2 cellular contexts compared by ENCODE assay signal in the genomic region with DNA sequence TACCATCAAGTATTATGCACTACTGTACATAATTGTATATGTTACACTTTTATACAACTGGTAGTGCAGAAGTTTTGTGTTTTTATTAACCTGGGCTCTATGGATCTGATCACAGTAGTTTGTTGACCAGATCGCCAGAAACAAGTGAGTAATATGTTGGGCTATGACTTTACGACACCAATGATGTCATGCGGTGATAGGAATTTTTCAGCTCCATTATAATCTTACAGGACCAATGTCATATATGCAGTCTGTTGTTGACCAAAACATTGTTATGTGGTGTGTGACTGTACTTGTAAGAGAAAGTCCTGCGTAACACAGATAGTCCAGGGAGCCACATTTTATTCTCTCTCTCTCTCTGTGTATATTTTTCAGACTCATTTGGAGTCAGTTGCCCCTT.
TF ChIP-seq lines count a peak whose summit lies in the region.

No MANE protein-coding gene starts in this region.

TF ChIP-seq in HepG2, 621 proteins besides CTCF, POLR2A, EP300 and RAD21:
- TF ChIP-seq ZNF496 (CRISPR knock-in tag; IDR thresholded peaks at IDR 0.05; ENCODE audit: insufficient replicate concordance) (no peak), CREB1 (IDR thresholded peaks at IDR 0.05) (peak; percentile 63; the same call in 1 of the 2 replicates), CREB1 (CRISPR knock-in tag; IDR thresholded peaks at IDR 0.05) (no peak), ATF7 (IDR thresholded peaks at IDR 0.05) (peak; percentile 75), ATF7 (CRISPR knock-in tag; IDR thresholded peaks at IDR 0.05) (no peak), CBX1 (IDR thresholded peaks at IDR 0.05; ENCODE audit: low read depth) (no peak)

TF ChIP-seq in K562, 482 proteins besides CTCF, POLR2A, EP300 and RAD21:
- TF ChIP-seq, protein P1, sequence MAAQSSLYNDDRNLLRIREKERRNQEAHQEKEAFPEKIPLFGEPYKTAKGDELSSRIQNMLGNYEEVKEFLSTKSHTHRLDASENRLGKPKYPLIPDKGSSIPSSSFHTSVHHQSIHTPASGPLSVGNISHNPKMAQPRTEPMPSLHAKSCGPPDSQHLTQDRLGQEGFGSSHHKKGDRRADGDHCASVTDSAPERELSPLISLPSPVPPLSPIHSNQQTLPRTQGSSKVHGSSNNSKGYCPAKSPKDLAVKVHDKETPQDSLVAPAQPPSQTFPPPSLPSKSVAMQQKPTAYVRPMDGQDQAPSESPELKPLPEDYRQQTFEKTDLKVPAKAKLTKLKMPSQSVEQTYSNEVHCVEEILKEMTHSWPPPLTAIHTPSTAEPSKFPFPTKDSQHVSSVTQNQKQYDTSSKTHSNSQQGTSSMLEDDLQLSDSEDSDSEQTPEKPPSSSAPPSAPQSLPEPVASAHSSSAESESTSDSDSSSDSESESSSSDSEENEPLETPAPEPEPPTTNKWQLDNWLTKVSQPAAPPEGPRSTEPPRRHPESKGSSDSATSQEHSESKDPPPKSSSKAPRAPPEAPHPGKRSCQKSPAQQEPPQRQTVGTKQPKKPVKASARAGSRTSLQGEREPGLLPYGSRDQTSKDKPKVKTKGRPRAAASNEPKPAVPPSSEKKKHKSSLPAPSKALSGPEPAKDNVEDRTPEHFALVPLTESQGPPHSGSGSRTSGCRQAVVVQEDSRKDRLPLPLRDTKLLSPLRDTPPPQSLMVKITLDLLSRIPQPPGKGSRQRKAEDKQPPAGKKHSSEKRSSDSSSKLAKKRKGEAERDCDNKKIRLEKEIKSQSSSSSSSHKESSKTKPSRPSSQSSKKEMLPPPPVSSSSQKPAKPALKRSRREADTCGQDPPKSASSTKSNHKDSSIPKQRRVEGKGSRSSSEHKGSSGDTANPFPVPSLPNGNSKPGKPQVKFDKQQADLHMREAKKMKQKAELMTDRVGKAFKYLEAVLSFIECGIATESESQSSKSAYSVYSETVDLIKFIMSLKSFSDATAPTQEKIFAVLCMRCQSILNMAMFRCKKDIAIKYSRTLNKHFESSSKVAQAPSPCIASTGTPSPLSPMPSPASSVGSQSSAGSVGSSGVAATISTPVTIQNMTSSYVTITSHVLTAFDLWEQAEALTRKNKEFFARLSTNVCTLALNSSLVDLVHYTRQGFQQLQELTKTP (IDR thresholded peaks at IDR 0.05; ENCODE audit: low read depth in 1 of 2, partially characterized antibody in 2 of 2): no peak
- TF ChIP-seq, protein P2, sequence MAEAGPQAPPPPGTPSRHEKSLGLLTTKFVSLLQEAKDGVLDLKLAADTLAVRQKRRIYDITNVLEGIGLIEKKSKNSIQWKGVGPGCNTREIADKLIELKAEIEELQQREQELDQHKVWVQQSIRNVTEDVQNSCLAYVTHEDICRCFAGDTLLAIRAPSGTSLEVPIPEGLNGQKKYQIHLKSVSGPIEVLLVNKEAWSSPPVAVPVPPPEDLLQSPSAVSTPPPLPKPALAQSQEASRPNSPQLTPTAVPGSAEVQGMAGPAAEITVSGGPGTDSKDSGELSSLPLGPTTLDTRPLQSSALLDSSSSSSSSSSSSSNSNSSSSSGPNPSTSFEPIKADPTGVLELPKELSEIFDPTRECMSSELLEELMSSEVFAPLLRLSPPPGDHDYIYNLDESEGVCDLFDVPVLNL (CRISPR knock-in tag; IDR thresholded peaks at IDR 0.05; ENCODE audit: low read depth): no peak
- TF ChIP-seq SRSF3 (IDR thresholded peaks at IDR 0.05; ENCODE audit: insufficient read depth, low read length): no peak
- no peak for TF ChIP-seq FOXJ3 (CRISPR knock-in tag; IDR thresholded peaks at IDR 0.05)
- no peak for TF ChIP-seq POLR3A (IDR thresholded peaks at IDR 0.05; ENCODE audit: borderline replicate concordance, extremely low read depth, insufficient read depth, insufficient read length)
- TF ChIP-seq SRSF9 (IDR thresholded peaks at IDR 0.05; ENCODE audit: borderline replicate concordance, low read depth, low read length): no peak
